10 cellular contexts compared by ENCODE assay signal in genomic region chr17:40903129-40903847, GRCh38. TPM values are rescaled to one million over a fixed set of nuclear protein-coding genes. Genes with fewer than 3 reads are reported as not detected.
DNase-seq lines count a peak whose midpoint lies in the region; ATAC-seq and TF ChIP-seq lines count a peak whose summit lies in the region.
"Had no signal": no experiment of that assay in that cellular context is flagged by ENCODE, and none has a peak within 500 bp of the region (broad histone marks: within the 10 kb centered on the region; RNA-seq: fewer than 3 reads in every experiment).

No MANE protein-coding gene starts in this region.

- in situ Hi-C loops in gastrocnemius medialis (cut with MboI; ENCODE audit: low sequenced_read_pairs in 4 of 4): loop anchor here (10.0 to 25.0 kb wide), 5 partner anchors 409 to 762 kb away; partner anchors contain the start of genes KRT35 (in 1 of the 4), KRT36 (in 1 of the 4), KRTAP16-1 (in 1 of the 4) and KRTAP17-1 (in 1 of the 4)

- peak overlapping the region; percentile 22 for H2AFZ ChIP-seq in osteoblast (ENCODE audit: low read length)

- TF ChIP-seq CTCF in body of pancreas (IDR thresholded peaks at IDR 0.05) (no peak), osteoblast (IDR thresholded peaks at IDR 0.05; ENCODE audit: extremely low read depth, low read depth, low read length) (no peak), gastrocnemius medialis (IDR thresholded peaks at IDR 0.05 in 4 of 5, conservative IDR thresholded peaks at IDR 0.05 in 1 of 5) (no peak)

- WGBS in body of pancreas, 2 donors: 44 to 53% methylated on average over 12 of the region's 12 CpGs

- H3K27ac Mint-ChIP-seq in activated CD4-positive, alpha-beta T cell treated with anti-CD3 and anti-CD28 coated beads, Interleukin-2, amount 10 ng/mL, durations not matched to agents 24 days and 14 days: no peak overlapping the region

- DNase-seq in EH (ENCODE audit: low read depth) (peak; percentile 83), MG63 (peak; percentile 80), body of pancreas (no peak), osteoblast (ENCODE audit: insufficient read length, low spot score, missing footprints) (no peak), gastrocnemius medialis (no peak)
- DNase-seq in stimulated activated CD4-positive, alpha-beta T cell treated with anti-CD3 and anti-CD28 coated beads, Interleukin-2, amount 100 ng/mL, for 48 hours: no peak
- no peak for DNase-seq in activated CD4-positive, alpha-beta T cell treated with anti-CD3 and anti-CD28 coated beads, Interleukin-2, amount 10 ng/mL, durations not matched to agents 24 days and 14 days
- DNase-seq: NCI-H1105 treated with DMSO at 0.1 percent for 48 hours had no signal

- H3K4me3 Mint-ChIP-seq in activated CD4-positive, alpha-beta T cell treated with anti-CD3 and anti-CD28 coated beads, Interleukin-2, amount 10 ng/mL, durations not matched to agents 24 days and 14 days: no peak overlapping the region

- H3K36me3 ChIP-seq in MG63 (no peaks in the 10 kb centered on the region), body of pancreas (replicated peaks in 1 of 2; ENCODE audit: insufficient read depth in 1 of 2, low read depth in 2 of 2) (no peaks in the 10 kb centered on the region), osteoblast (ENCODE audit: insufficient read depth, low read length) (no peaks in the 10 kb centered on the region), gastrocnemius medialis (no peaks in the 10 kb centered on the region)

- peaks cover 17% of the 10 kb centered on the region for H3K27me3 Mint-ChIP-seq in activated CD4-positive, alpha-beta T cell treated with anti-CD3 and anti-CD28 coated beads, Interleukin-2, amount 10 ng/mL, durations not matched to agents 24 days and 14 days

- H3K4me1 ChIP-seq in body of pancreas (no peaks in the 10 kb centered on the region), osteoblast (ENCODE audit: insufficient read depth, low read length) (peaks cover 22% of the 10 kb centered on the region), gastrocnemius medialis (no peaks in the 10 kb centered on the region)

- no peaks in the 10 kb centered on the region for H3K36me3 Mint-ChIP-seq in activated CD4-positive, alpha-beta T cell treated with anti-CD3 and anti-CD28 coated beads, Interleukin-2, amount 10 ng/mL, durations not matched to agents 24 days and 14 days (ENCODE audit: low read depth)

- no peaks in the 10 kb centered on the region for H3K79me2 ChIP-seq in osteoblast (ENCODE audit: insufficient read depth, low read length)

- no peaks in the 10 kb centered on the region for H3K9me3 Mint-ChIP-seq in activated CD4-positive, alpha-beta T cell treated with anti-CD3 and anti-CD28 coated beads, Interleukin-2, amount 10 ng/mL, durations not matched to agents 24 days and 14 days

- peak overlapping the region; percentile 56 for H3K4me2 ChIP-seq in osteoblast (ENCODE audit: insufficient read depth, low read length)

- intact Hi-C loops in body of pancreas (cut with DNase I): no loop called here
- intact Hi-C loops in activated CD4-positive, alpha-beta T cell treated with anti-CD3 and anti-CD28 coated beads, Interleukin-2, amount 10 ng/mL, durations not matched to agents 24 days and 14 days (cut with micrococcal nuclease): no loop called here
- intact Hi-C loops in gastrocnemius medialis (cut with DNase I; ENCODE audit: low total_unique reads): no loop called here

- ATAC-seq in body of pancreas (peak; percentile 15), gastrocnemius medialis (no peak), GM21717 (IDR thresholded peaks at IDR 0.05; ENCODE audit: unreplicated experiment) (no peak)

- H3K27me3 ChIP-seq in MG63: no peaks in the 10 kb centered on the region
- no peaks in the 10 kb centered on the region for H3K27me3 ChIP-seq in body of pancreas
- H3K27me3 ChIP-seq in osteoblast (ENCODE audit: insufficient read depth, low read length): no peaks in the 10 kb centered on the region
- peaks cover 0 to 9% (median 0%) of the 10 kb centered on the region in 3 donors for H3K27me3 ChIP-seq in gastrocnemius medialis

- H4K20me1 ChIP-seq in osteoblast (ENCODE audit: insufficient read depth, low read length): no peaks in the 10 kb centered on the region

- H3K4me1 Mint-ChIP-seq in activated CD4-positive, alpha-beta T cell treated with anti-CD3 and anti-CD28 coated beads, Interleukin-2, amount 10 ng/mL, durations not matched to agents 24 days and 14 days: peaks cover 7% of the 10 kb centered on the region

- no peaks in the 10 kb centered on the region for H3K9me3 ChIP-seq in MG63
- no peaks in the 10 kb centered on the region for H3K9me3 ChIP-seq in body of pancreas
- no peaks in the 10 kb centered on the region for H3K9me3 ChIP-seq in osteoblast (ENCODE audit: low read depth, low read length)
- no peaks in the 10 kb centered on the region for H3K9me3 ChIP-seq in gastrocnemius medialis

- H3K27ac ChIP-seq in body of pancreas: no peak overlapping the region
- H3K27ac ChIP-seq in osteoblast (ENCODE audit: low read depth, low read length): peak overlapping the region; percentile 74
- no peak overlapping the region for H3K27ac ChIP-seq in gastrocnemius medialis

- no peak overlapping the region for H3K4me3 ChIP-seq in MG63
- no peak overlapping the region for H3K4me3 ChIP-seq in body of pancreas
- H3K4me3 ChIP-seq in osteoblast (ENCODE audit: insufficient read depth, low read length): peak overlapping the region; percentile 14
- H3K4me3 ChIP-seq in gastrocnemius medialis: no peak overlapping the region
- H3K4me3 ChIP-seq: skin epidermis had no signal

- TF ChIP-seq POLR2A in body of pancreas (IDR thresholded peaks at IDR 0.05) (no peak), gastrocnemius medialis (IDR thresholded peaks at IDR 0.05) (no peak)

RNA-seq across cellular contexts. Expression of gene KRT20, which starts 18.2 kb away (rescaled TPM):
- total RNA-seq in MG63 (2014; rRNA removed; shearing (Covaris generic); ENCODE audit: low replicate concordance): not detected in 2 replicates
- total RNA-seq in body of pancreas (not detected), osteoblast (not detected in 2 replicates), gastrocnemius medialis (1 to 10 TPM in 1 of 4 donors, not detected in 3; 2.7 TPM)
- total RNA-seq in activated CD4-positive, alpha-beta T cell treated with anti-CD3 and anti-CD28 coated beads, Interleukin-2, amount 10 ng/mL, durations not matched to agents 24 days and 14 days: not detected in 2 replicates

RNA-seq across cellular contexts. Expression of gene KRT23, which starts 34.2 kb away (rescaled TPM):
- total RNA-seq in MG63 (2014; rRNA removed; shearing (Covaris generic); ENCODE audit: low replicate concordance): 0.07 TPM in 1 of 2 replicates, not detected in the other
- total RNA-seq in body of pancreas (1 to 10 TPM; 2.3 to 9.6 TPM), osteoblast (0.36 and 0.59 TPM in 2 replicates), gastrocnemius medialis (under 1 TPM in 1 of 4 donors, not detected in 3; 0.42 TPM)
- not detected in 2 replicates for total RNA-seq in activated CD4-positive, alpha-beta T cell treated with anti-CD3 and anti-CD28 coated beads, Interleukin-2, amount 10 ng/mL, durations not matched to agents 24 days and 14 days

RNA-seq across cellular contexts. Expression of gene KRT12, which starts 36.3 kb away (rescaled TPM):
- not detected in 2 replicates for total RNA-seq in MG63 (2014; rRNA removed; shearing (Covaris generic); ENCODE audit: low replicate concordance)
- total RNA-seq in body of pancreas: not detected
- not detected in 2 replicates for total RNA-seq in osteoblast
- not detected in 2 replicates for total RNA-seq in activated CD4-positive, alpha-beta T cell treated with anti-CD3 and anti-CD28 coated beads, Interleukin-2, amount 10 ng/mL, durations not matched to agents 24 days and 14 days
- not detected for total RNA-seq in gastrocnemius medialis

Comparison
In these comparisons a context has a peak if more than half of its experiments do, and no peak if none do; other contexts are left out.
1. DNase-seq: peak in EH (single experiment) and MG63 (single experiment); none in body of pancreas (0 of 4), osteoblast (single experiment), stimulated activated CD4-positive, alpha-beta T cell treated with anti-CD3 and anti-CD28 coated beads, Interleukin-2, amount 100 ng/mL, for 48 hours (0 of 2), activated CD4-positive, alpha-beta T cell treated with anti-CD3 and anti-CD28 coated beads, Interleukin-2, amount 10 ng/mL, durations not matched to agents 24 days and 14 days (single experiment) and gastrocnemius medialis (0 of 2).